ENCODE assay signal across 22 cellular contexts in the genomic region with DNA sequence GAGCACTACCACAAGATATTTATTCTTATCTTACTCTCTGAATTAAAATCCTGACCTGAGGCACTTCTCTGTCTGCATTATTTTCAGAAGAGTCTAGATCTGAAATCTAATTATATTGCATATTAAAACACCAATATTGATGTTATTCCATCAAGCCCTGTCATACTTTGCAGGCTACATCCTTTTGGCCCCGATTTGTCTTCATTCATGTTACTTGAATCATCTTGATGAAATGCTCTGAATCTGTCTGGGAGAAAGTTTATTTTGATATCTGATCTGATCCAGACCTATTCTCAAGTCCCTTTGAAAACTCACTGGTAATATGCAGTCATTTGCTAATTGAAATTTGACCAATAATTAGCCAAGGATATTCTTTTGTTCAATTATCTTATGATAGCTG.
A peak's percentile ranks its signal among the peaks of the same experiment; 100 is the strongest.
DNase-seq lines count a peak whose midpoint lies in the region; ATAC-seq, FAIRE-seq and TF ChIP-seq lines count a peak whose summit lies in the region.
"Had no signal": no experiment of that assay in that cellular context is flagged by ENCODE, and none has a peak within 500 bp of the region (broad histone marks: within the 10 kb centered on the region; RNA-seq: fewer than 3 reads in every experiment).

No MANE protein-coding gene starts in this region.

- peak overlapping the region; percentile 80 for H3K27ac ChIP-seq in ACC112 (ENCODE audit: low read depth, low read length)
- peak overlapping the region; percentile 86 for H3K27ac ChIP-seq in RWPE2 (ENCODE audit: poor library complexity, severe bottlenecking)
- H3K27ac ChIP-seq in mesenchymal stem cell (ENCODE audit: low read length, poor library complexity, severe bottlenecking) = peak overlapping the region; percentile 6
- no peak overlapping the region for H3K27ac ChIP-seq in CD4-positive, alpha-beta memory T cell (ENCODE audit: low read depth, low read length)
- H3K27ac ChIP-seq in A673 (ENCODE audit: low read depth, low read length, poor library complexity, severe bottlenecking) = no peak overlapping the region
- H3K27ac ChIP-seq: 22Rv1, HL-60, Peyer's patch had no signal

- no peak overlapping the region for H3K4me3 ChIP-seq in ACC112 (ENCODE audit: low read depth, low read length)
- H3K4me3 ChIP-seq in RWPE2 (ENCODE audit: severe bottlenecking) = no peak overlapping the region
- H3K4me3 ChIP-seq in mesenchymal stem cell (ENCODE audit: insufficient read depth in 1 of 2, low read depth in 1 of 2, low read length in 2 of 2) = no peak overlapping the region
- no peak overlapping the region for H3K4me3 ChIP-seq in CD4-positive, alpha-beta memory T cell (ENCODE audit: low read length in 2 of 2)
- H3K4me3 ChIP-seq in A673 (ENCODE audit: low read depth, low read length, poor library complexity, severe bottlenecking) = no peak overlapping the region
- H3K4me3 ChIP-seq: GM12878, Peyer's patch had no signal

- FAIRE-seq in GM12892 (lab: Jason Lieb, UNC) = no peak
- FAIRE-seq: GM12878 had no signal

- H2BK120ac ChIP-seq in mesenchymal stem cell (ENCODE audit: low read depth, low read length) = no peak overlapping the region

- H4K8ac ChIP-seq in mesenchymal stem cell (ENCODE audit: low read length) = no peak overlapping the region

- no peak overlapping the region for H3K18ac ChIP-seq in mesenchymal stem cell (ENCODE audit: low read depth in 1 of 2, low read length in 2 of 2)

- WGBS in mesenchymal stem cell = 71% methylated on average over 1 of the region's 1 CpG

- no TSS peak for BruUV-seq in A673 (replicated peaks; lab: Mats Ljungman, UMichigan)

- H3K9me3 ChIP-seq in RWPE2 (ENCODE audit: severe bottlenecking) = no peaks in the 10 kb centered on the region
- H3K9me3 ChIP-seq in mesenchymal stem cell (ENCODE audit: control insufficient read depth, low read length) = no peaks in the 10 kb centered on the region
- no peaks in the 10 kb centered on the region for H3K9me3 ChIP-seq in CD4-positive, alpha-beta memory T cell (ENCODE audit: control insufficient read depth in 1 of 2, low read length in 2 of 2)
- H3K9me3 ChIP-seq in A673 (ENCODE audit: low read depth, low read length, poor library complexity, severe bottlenecking) = no peaks in the 10 kb centered on the region
- H3K9me3 ChIP-seq: Caco-2, Peyer's patch had no signal

- H2BK12ac ChIP-seq in mesenchymal stem cell (ENCODE audit: low read length in 2 of 2) = no peak overlapping the region

- H3K4me3 Mint-ChIP-seq in chondrocyte (ENCODE audit: unreplicated experiment) = no peak overlapping the region
- H3K4me3 Mint-ChIP-seq in CD4-positive, alpha-beta memory T cell = no peak overlapping the region
- H3K4me3 Mint-ChIP-seq: B cell; CD4-positive, CD25-positive, alpha-beta regulatory T cell; IgD-negative memory B cell had no signal

- peak overlapping the region; percentile 53 for H3K27ac Mint-ChIP-seq in chondrocyte (ENCODE audit: unreplicated experiment)
- no peak overlapping the region for H3K27ac Mint-ChIP-seq in CD4-positive, alpha-beta memory T cell
- H3K27ac Mint-ChIP-seq: B cell; CD4-positive, CD25-positive, alpha-beta regulatory T cell; IgD-negative memory B cell had no signal

- H3K27me3 ChIP-seq in ACC112 (ENCODE audit: insufficient read depth, low read length) = no peaks in the 10 kb centered on the region
- no peaks in the 10 kb centered on the region for H3K27me3 ChIP-seq in RWPE2 (ENCODE audit: insufficient read depth, poor library complexity, severe bottlenecking)
- no peaks in the 10 kb centered on the region for H3K27me3 ChIP-seq in mesenchymal stem cell (ENCODE audit: control insufficient read depth in 1 of 2, insufficient read depth in 1 of 2, low read length in 2 of 2)
- H3K27me3 ChIP-seq in CD4-positive, alpha-beta memory T cell (ENCODE audit: insufficient read depth, low read length) = no peaks in the 10 kb centered on the region
- no peaks in the 10 kb centered on the region for H3K27me3 ChIP-seq in A673 (replicated peaks; ENCODE audit: insufficient read depth, low read depth, low read length, poor library complexity)
- H3K27me3 ChIP-seq: Peyer's patch had no signal

- H2BK5ac ChIP-seq in mesenchymal stem cell (ENCODE audit: low read depth, low read length, poor library complexity, severe bottlenecking) = no peak overlapping the region

- H3K23ac ChIP-seq in mesenchymal stem cell (ENCODE audit: low read length in 2 of 2) = no peak overlapping the region

- no peak overlapping the region for H4K91ac ChIP-seq in mesenchymal stem cell (ENCODE audit: low read length)

- peaks cover 50% of the 10 kb centered on the region for H3K4me1 ChIP-seq in ACC112 (ENCODE audit: control insufficient read depth, insufficient read depth, low read length, unreplicated experiment)
- peaks cover 44% of the 10 kb centered on the region for H3K4me1 ChIP-seq in RWPE2 (ENCODE audit: insufficient read depth, poor library complexity, severe bottlenecking)
- H3K4me1 ChIP-seq in mesenchymal stem cell (ENCODE audit: control insufficient read depth, insufficient read depth, low read depth, low read length) = peaks cover 6% of the 10 kb centered on the region
- H3K4me1 ChIP-seq in CD4-positive, alpha-beta memory T cell (ENCODE audit: insufficient read depth, low read length) = no peaks in the 10 kb centered on the region
- H3K4me1 ChIP-seq in A673 (ENCODE audit: insufficient read depth, low read length, poor library complexity, severe bottlenecking) = no peaks in the 10 kb centered on the region
- H3K4me1 ChIP-seq: Caco-2, Peyer's patch had no signal

- no peaks in the 10 kb centered on the region for H3K9me3 Mint-ChIP-seq in chondrocyte (ENCODE audit: low read depth)
- peaks cover 0 to 3% (median 0%) of the 10 kb centered on the region in 8 donors for H3K9me3 Mint-ChIP-seq in CD4-positive, alpha-beta memory T cell
- H3K9me3 Mint-ChIP-seq: IgD-negative memory B cell had no signal

- peaks cover 63% of the 10 kb centered on the region for H3K79me2 ChIP-seq in ACC112 (ENCODE audit: control insufficient read depth, insufficient read depth, low read length, unreplicated experiment)

- no peak for TF ChIP-seq POLR2A in GM12892 (IDR thresholded peaks at IDR 0.05; ENCODE audit: low read depth, low read length)

- peaks cover 73% of the 10 kb centered on the region for H3K4me1 Mint-ChIP-seq in chondrocyte (ENCODE audit: low read depth)
- no peaks in the 10 kb centered on the region for H3K4me1 Mint-ChIP-seq in CD4-positive, alpha-beta memory T cell
- H3K4me1 Mint-ChIP-seq: B cell; CD4-positive, CD25-positive, alpha-beta regulatory T cell had no signal

- no peak overlapping the region for H2BK15ac ChIP-seq in mesenchymal stem cell (ENCODE audit: low read depth, poor library complexity, severe bottlenecking)

- H3K9ac ChIP-seq in mesenchymal stem cell (ENCODE audit: low read length) = no peak overlapping the region

- no peak overlapping the region for H3K14ac ChIP-seq in mesenchymal stem cell (ENCODE audit: low read length in 2 of 2)

- CTCF ChIA-PET in CD4-positive, alpha-beta memory T cell (lab: Charles Lee; ENCODE audit: partially characterized antibody) = no interaction called here
- CTCF ChIA-PET in A673 (lab: Charles Lee) = no interaction called here

- no peak overlapping the region for H3K4me2 ChIP-seq in mesenchymal stem cell (ENCODE audit: low read length, poor library complexity, severe bottlenecking)

- ATAC-seq in RWPE2 (ENCODE audit: low read depth) = no peak
- ATAC-seq in GM18868 (IDR thresholded peaks at IDR 0.05; ENCODE audit: unreplicated experiment) = no peak
- ATAC-seq: GM12878, Right ventricle myocardium inferior had no signal

- POLR2A ChIA-PET in CD4-positive, alpha-beta memory T cell (lab: Charles Lee; ENCODE audit: partially characterized antibody) = no interaction called here
- POLR2A ChIA-PET in A673 (lab: Charles Lee; ENCODE audit: low non-redundant PET) = no interaction called here

- H3K27me3 Mint-ChIP-seq in chondrocyte (ENCODE audit: low read depth) = no peaks in the 10 kb centered on the region
- H3K27me3 Mint-ChIP-seq in CD4-positive, alpha-beta memory T cell = peaks cover 4 to 18% of the 10 kb centered on the region in 2 donors

- intact Hi-C loops in CD4-positive, alpha-beta memory T cell (cut with micrococcal nuclease) = no loop called here
- intact Hi-C loops in A673 (cut with micrococcal nuclease; ENCODE audit: unreplicated experiment) = no loop called here

- peaks cover 3% of the 10 kb centered on the region for H3K79me1 ChIP-seq in mesenchymal stem cell (replicated peaks; ENCODE audit: low read length, poor library complexity, severe bottlenecking)

- no peak overlapping the region for H3K4ac ChIP-seq in mesenchymal stem cell (ENCODE audit: low read depth in 1 of 2, low read length in 2 of 2)

- H3K36me3 ChIP-seq in ACC112 (ENCODE audit: insufficient read depth, low read length) = peaks cover 1% of the 10 kb centered on the region; the same call in 1 of the 2 replicates
- peaks cover 4% of the 10 kb centered on the region; the same call in 1 of the 2 replicates for H3K36me3 ChIP-seq in RWPE2 (ENCODE audit: low read depth)
- H3K36me3 ChIP-seq in mesenchymal stem cell (ENCODE audit: control insufficient read depth in 1 of 2, insufficient read depth in 2 of 2, low read depth in 1 of 2, low read length in 2 of 2) = no peaks in the 10 kb centered on the region
- H3K36me3 ChIP-seq in CD4-positive, alpha-beta memory T cell (ENCODE audit: insufficient read depth, low read length) = no peaks in the 10 kb centered on the region
- no peaks in the 10 kb centered on the region for H3K36me3 ChIP-seq in A673 (ENCODE audit: insufficient read depth, low read length, poor library complexity, severe bottlenecking)
- H3K36me3 ChIP-seq: Peyer's patch had no signal

- no peak overlapping the region for H2AFZ ChIP-seq in ACC112 (ENCODE audit: low read length, unreplicated experiment)
- no peak overlapping the region for H2AFZ ChIP-seq in mesenchymal stem cell (ENCODE audit: low read depth, low read length)

- no peak for TF ChIP-seq CTCF in RWPE2 (IDR thresholded peaks at IDR 0.05; ENCODE audit: poor library complexity, severe bottlenecking)
- no peak for TF ChIP-seq CTCF in chondrocyte (IDR thresholded peaks at IDR 0.05)
- no peak for TF ChIP-seq CTCF in A673 (conservative IDR thresholded peaks at IDR 0.05; ENCODE audit: low read depth, low read length)

- no peak overlapping the region for H2AK5ac ChIP-seq in mesenchymal stem cell (ENCODE audit: low read length, severe bottlenecking)

- peaks cover 3% of the 10 kb centered on the region for H3K36me3 Mint-ChIP-seq in chondrocyte (ENCODE audit: low read depth)
- H3K36me3 Mint-ChIP-seq in CD4-positive, alpha-beta memory T cell = no peaks in the 10 kb centered on the region
- H3K36me3 Mint-ChIP-seq: CD4-positive, CD25-positive, alpha-beta regulatory T cell had no signal

- DNase-seq in RWPE2 (ENCODE audit: low spot score) (no peak), chondrocyte (ENCODE audit: low spot score) (no peak), mesenchymal stem cell (no peak), GM12892 (ENCODE audit: insufficient read length) (no peak), A673 (ENCODE audit: low spot score) (no peak)
- DNase-seq in CD4-positive, alpha-beta memory T cell = no peak
- DNase-seq: Caco-2; CD4-positive, CD25-positive, alpha-beta regulatory T cell; Karpas-422; NCI-H1105; NCI-H1694; NCI-H2081 treated with DMSO at 0.1 percent for 48 hours; NK-92 treated with Interleukin-12 subunit alpha and Interleukin-12 subunit beta, amount 100 ng/mL, for 24 hours; Peyer's patch had no signal

Comparison
In these comparisons a context has a peak if more than half of its experiments do, and no peak if none do; other contexts are left out.
1. H3K27ac ChIP-seq: peak in ACC112 (single experiment), RWPE2 (single experiment) and mesenchymal stem cell (single experiment); none in CD4-positive, alpha-beta memory T cell (single experiment) and A673 (single experiment).